Comparison of ENCODE assay signal across 1 cellular context in genomic region chr10:104342941-104343411, GRCh38.
TF ChIP-seq lines count a peak whose summit lies in the region.

No MANE protein-coding gene starts in this region.

TF ChIP-seq in IMR-90, 13 proteins besides CTCF, POLR2A, EP300 and RAD21:
- TF ChIP-seq MAZ (IDR thresholded peaks at IDR 0.05; ENCODE audit: borderline replicate concordance, low read depth, low read length) (no peak), ELK1 (IDR thresholded peaks at IDR 0.05; ENCODE audit: borderline replicate concordance, low read depth, low read length) (no peak), CHD1 (IDR thresholded peaks at IDR 0.05; ENCODE audit: low read depth, low read length) (no peak)
